Comparison of ENCODE assay signal across 25 cellular contexts in the genomic region with DNA sequence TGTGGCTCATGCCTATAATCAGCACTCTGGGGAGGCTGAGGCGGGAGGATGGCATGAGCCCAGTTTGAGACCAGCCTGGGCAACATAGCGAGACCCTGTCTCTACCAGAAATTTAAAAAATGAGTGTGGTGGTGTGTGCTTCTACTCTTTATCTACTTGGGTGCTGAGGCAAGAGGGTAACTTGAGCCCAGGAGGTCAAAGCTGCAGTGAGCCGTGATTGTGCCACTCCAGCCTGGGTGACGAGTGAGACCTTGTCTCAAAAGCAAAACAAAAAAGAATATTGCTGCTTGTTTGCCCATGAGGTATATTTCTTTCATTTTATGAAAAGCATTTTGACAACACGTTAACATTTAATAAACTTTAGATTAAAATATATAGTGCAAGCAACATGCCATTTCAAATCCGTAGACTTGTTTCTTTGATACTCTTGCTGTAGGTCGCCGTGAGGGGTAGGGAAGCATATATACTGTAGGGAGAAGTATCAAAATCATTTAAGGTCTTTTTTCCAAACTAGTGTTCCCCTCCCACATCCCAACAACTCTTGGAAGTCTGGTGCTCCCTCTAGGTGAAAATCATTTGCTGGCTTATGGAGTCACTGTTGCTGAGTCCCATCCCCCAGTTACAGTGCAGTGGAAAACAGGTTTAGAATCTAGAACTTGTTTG.
"Had no signal": no experiment of that assay in that cellular context is flagged by ENCODE, and none has a peak within 500 bp of the region (broad histone marks: within the 10 kb centered on the region; RNA-seq: fewer than 3 reads in every experiment).

No MANE protein-coding gene starts in this region.

- H3K4me3 ChIP-seq: dorsolateral prefrontal cortex, left ventricle myocardium inferior, lower lobe of right lung, neural progenitor cell, pancreas, spleen, tibial nerve, upper lobe of right lung, vagina had no signal

- H3K27ac ChIP-seq: dorsolateral prefrontal cortex, left ventricle myocardium inferior, lower lobe of right lung, neural progenitor cell, pancreas, spleen, tibial nerve, upper lobe of right lung, vagina had no signal

- H3K27ac Mint-ChIP-seq: memory B cell; mesothelial cell of epicardium; natural killer cell treated with Interleukin-12 subunit alpha and Interleukin-12 subunit beta and Interleukin-15 and Interleukin-18, amount 100 ng/mL, for 72 hours; neural progenitor cell; progenitor cell of endocrine pancreas; stimulated activated memory B cell treated with anti-CD40 and anti-IgM and Interleukin-4, amounts not matched to agents 10 μg/mL and 1 μg/mL and 100 μg/mL, for 72 hours; stimulated activated naive CD8-positive, alpha-beta T cell treated with anti-CD3 and anti-CD28 coated beads, Interleukin-15, Interleukin-2, amounts not matched to agents 100 ng/mL and 50 ng/mL, for 24 hours had no signal

- H3K9me3 Mint-ChIP-seq: memory B cell; natural killer cell treated with Interleukin-12 subunit alpha and Interleukin-12 subunit beta and Interleukin-15 and Interleukin-18, amount 100 ng/mL, for 72 hours; neural progenitor cell; stimulated activated memory B cell treated with anti-CD40 and anti-IgM and Interleukin-4, amounts not matched to agents 10 μg/mL and 1 μg/mL and 100 μg/mL, for 72 hours; stimulated activated naive CD8-positive, alpha-beta T cell treated with anti-CD3 and anti-CD28 coated beads, Interleukin-15, Interleukin-2, amounts not matched to agents 100 ng/mL and 50 ng/mL, for 24 hours had no signal

- ATAC-seq: esophagus mucosa; left cardiac atrium; lower lobe of right lung; natural killer cell treated with Interleukin-12 subunit alpha and Interleukin-12 subunit beta and Interleukin-15 and Interleukin-18, amount 100 ng/mL, for 72 hours; sciatic nerve; stimulated activated memory B cell treated with anti-CD40 and anti-IgM and Interleukin-4, amounts not matched to agents 10 μg/mL and 1 μg/mL and 100 μg/mL, for 72 hours; upper lobe of right lung had no signal

- H3K27me3 ChIP-seq: dorsolateral prefrontal cortex, neural progenitor cell, pancreas, spleen, tibial nerve, upper lobe of right lung, vagina had no signal

- H3K4me3 Mint-ChIP-seq: memory B cell; mesothelial cell of epicardium; natural killer cell treated with Interleukin-12 subunit alpha and Interleukin-12 subunit beta and Interleukin-15 and Interleukin-18, amount 100 ng/mL, for 72 hours; neural progenitor cell; stimulated activated memory B cell treated with anti-CD40 and anti-IgM and Interleukin-4, amounts not matched to agents 10 μg/mL and 1 μg/mL and 100 μg/mL, for 72 hours; stimulated activated naive CD8-positive, alpha-beta T cell treated with anti-CD3 and anti-CD28 coated beads, Interleukin-15, Interleukin-2, amounts not matched to agents 100 ng/mL and 50 ng/mL, for 24 hours had no signal

- H3K4me1 Mint-ChIP-seq: memory B cell; mesothelial cell of epicardium; neural progenitor cell; stimulated activated memory B cell treated with anti-CD40 and anti-IgM and Interleukin-4, amounts not matched to agents 10 μg/mL and 1 μg/mL and 100 μg/mL, for 72 hours had no signal

- H3K4me1 ChIP-seq: neural progenitor cell had no signal

- H3K27me3 Mint-ChIP-seq: memory B cell; natural killer cell treated with Interleukin-12 subunit alpha and Interleukin-12 subunit beta and Interleukin-15 and Interleukin-18, amount 100 ng/mL, for 72 hours; progenitor cell of endocrine pancreas; stimulated activated memory B cell treated with anti-CD40 and anti-IgM and Interleukin-4, amounts not matched to agents 10 μg/mL and 1 μg/mL and 100 μg/mL, for 72 hours; stimulated activated naive CD8-positive, alpha-beta T cell treated with anti-CD3 and anti-CD28 coated beads, Interleukin-15, Interleukin-2, amounts not matched to agents 100 ng/mL and 50 ng/mL, for 24 hours had no signal

- DNase-seq: cortex of kidney; dorsolateral prefrontal cortex; effector CD8-positive, alpha-beta T cell; kidney; left cardiac atrium; left ventricle myocardium inferior; lower lobe of right lung; nucleus accumbens; pancreas; spleen; stimulated activated CD4-positive, alpha-beta T cell treated with anti-CD3 and anti-CD28 coated beads, Interleukin-15, amount 100 ng/mL, for 24 hours; stimulated activated CD4-positive, alpha-beta T cell treated with anti-CD3 and anti-CD28 coated beads, Interleukin-1b, Interleukin-23, amount 100 ng/mL, for 48 hours; stimulated activated CD4-positive, alpha-beta T cell treated with anti-CD3 and anti-CD28 coated beads, Interleukin-4, amount 100 ng/mL, for 24 hours; upper lobe of right lung had no signal

- H3K9me3 ChIP-seq: left ventricle myocardium inferior, lower lobe of right lung, pancreas, spleen, tibial nerve, upper lobe of right lung, vagina had no signal
